In the genomic region with DNA sequence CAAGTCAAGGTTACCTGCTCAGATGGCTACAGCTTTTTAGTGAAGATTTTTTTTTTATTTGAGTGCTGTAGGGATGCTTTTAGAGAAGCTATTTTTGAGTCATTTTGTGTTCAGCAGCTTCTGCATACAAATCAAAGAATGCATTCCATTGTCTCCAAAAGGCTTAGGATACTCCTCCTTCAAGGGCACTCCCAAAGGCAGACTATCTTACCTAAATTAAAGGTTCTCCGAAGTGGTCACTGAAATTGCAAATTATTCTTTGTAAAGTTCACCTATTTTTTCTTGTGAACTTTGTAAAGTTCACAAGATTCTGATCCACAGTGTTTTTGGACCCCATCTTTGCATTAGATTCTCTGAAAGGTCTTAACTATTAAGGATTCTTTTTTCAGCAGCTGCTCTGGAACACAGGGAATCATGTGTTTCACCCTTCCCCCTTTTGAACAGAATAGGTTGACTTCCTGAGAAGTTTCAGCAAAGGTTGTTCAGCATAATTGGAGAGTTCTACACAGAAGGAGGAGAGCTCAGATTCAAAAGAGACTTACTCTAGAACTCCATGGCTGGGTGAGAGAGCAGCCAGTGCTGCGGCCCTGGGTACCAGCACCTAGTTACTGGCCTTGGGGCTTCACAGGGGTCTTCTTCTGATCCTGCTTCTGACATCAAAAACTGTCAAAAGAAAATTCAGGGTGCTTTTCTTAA, we compare ENCODE assay signal across 7 cellular contexts. TPM values are rescaled to one million over a fixed set of nuclear protein-coding genes. Genes with fewer than 3 reads are reported as not detected.
DNase-seq lines count a peak whose midpoint lies in the region; ATAC-seq and TF ChIP-seq lines count a peak whose summit lies in the region.

No MANE protein-coding gene starts in this region.

- H3K36me3 Mint-ChIP-seq in stimulated activated naive B cell treated with anti-CD40 and anti-IgM and Interleukin-4, amounts not matched to agents 10 μg/mL and 1 μg/mL and 100 μg/mL, for 72 hours, result peaks cover 11 to 19% of the 10 kb centered on the region in 2 donors

- no peaks in the 10 kb centered on the region for H3K9me3 ChIP-seq in OCI-LY7 (ENCODE audit: low read length)

- H3K4me1 Mint-ChIP-seq in stimulated activated naive B cell treated with anti-CD40 and anti-IgM and Interleukin-4, amounts not matched to agents 10 μg/mL and 1 μg/mL and 100 μg/mL, for 72 hours, result peaks cover 7 to 11% of the 10 kb centered on the region in 2 donors

- ATAC-seq in GM19463 (IDR thresholded peaks at IDR 0.05; ENCODE audit: unreplicated experiment) (peak; percentile 29), GM21786 (IDR thresholded peaks at IDR 0.05; ENCODE audit: unreplicated experiment) (no peak)
- peak; percentile 42 to 45 for ATAC-seq in stimulated activated naive B cell treated with anti-CD40 and anti-IgM and Interleukin-4, amounts not matched to agents 10 μg/mL and 1 μg/mL and 100 μg/mL, for 72 hours (replicated peaks)

- no peak overlapping the region for H3K4me3 ChIP-seq in OCI-LY7 (ENCODE audit: low read depth, low read length, poor library complexity, severe bottlenecking)

- H3K27ac ChIP-seq in OCI-LY7 (ENCODE audit: low read depth, low read length, poor library complexity, severe bottlenecking) (no peak overlapping the region), epithelial cell of prostate (peak overlapping the region; percentile 90)

- intact Hi-C loops in OCI-LY7 (cut with micrococcal nuclease; ENCODE audit: unreplicated experiment), result no loop called here

- peaks cover 6% of the 10 kb centered on the region for H3K4me1 ChIP-seq in OCI-LY7 (ENCODE audit: insufficient read depth, low read length, poor library complexity, severe bottlenecking)

- no TSS peak for BruUV-seq in OCI-LY7 (replicated peaks; lab: Mats Ljungman, UMichigan)

- H3K27me3 Mint-ChIP-seq in stimulated activated naive B cell treated with anti-CD40 and anti-IgM and Interleukin-4, amounts not matched to agents 10 μg/mL and 1 μg/mL and 100 μg/mL, for 72 hours, result no peaks in the 10 kb centered on the region

- H2AFZ ChIP-seq in OCI-LY7 (ENCODE audit: low read length), result peak overlapping the region; percentile 38; the same call in 1 of the 2 replicates

- no peaks in the 10 kb centered on the region for H4K20me1 ChIP-seq in OCI-LY7 (ENCODE audit: insufficient read depth, low read length)

- DNase-seq in OCI-LY7 (ENCODE audit: low spot score), result no peak
- DNase-seq in epithelial cell of prostate (ENCODE audit: low read depth, low spot score), result no peak
- no peak for DNase-seq in stimulated activated naive B cell treated with anti-CD40 and anti-IgM and Interleukin-4, amounts not matched to agents 10 μg/mL and 1 μg/mL and 100 μg/mL, for 72 hours
- no peak for DNase-seq in NCI-H1092 treated with DMSO at 0.1 percent for 48 hours (lab: John Stamatoyannopoulos, UW)
- no peak for DNase-seq in activated CD8-positive, alpha-beta memory T cell treated with anti-CD3 and anti-CD28 coated beads for 24 hours

- H3K27ac Mint-ChIP-seq in stimulated activated naive B cell treated with anti-CD40 and anti-IgM and Interleukin-4, amounts not matched to agents 10 μg/mL and 1 μg/mL and 100 μg/mL, for 72 hours, result peak overlapping the region; percentile 77

- no peak for TF ChIP-seq CTCF in OCI-LY7 (conservative IDR thresholded peaks at IDR 0.05; ENCODE audit: low read length)

- H3K9me2 ChIP-seq in OCI-LY7 (ENCODE audit: insufficient read depth, low read length), result no peaks in the 10 kb centered on the region

- POLR2A ChIA-PET in OCI-LY7 (lab: Charles Lee), result interaction anchor here (0.6 to 1.4 kb wide), 2 partner anchors 17 to 124 kb away, joined by 3 to 4 read pairs; no protein-coding TSS in a partner anchor

- CTCF ChIA-PET in OCI-LY7 (lab: Charles Lee; ENCODE audit: unreplicated experiment), result no interaction called here

- peak overlapping the region; percentile 41 to 54 for H3K4me3 Mint-ChIP-seq in stimulated activated naive B cell treated with anti-CD40 and anti-IgM and Interleukin-4, amounts not matched to agents 10 μg/mL and 1 μg/mL and 100 μg/mL, for 72 hours

- H3K79me2 ChIP-seq in OCI-LY7 (ENCODE audit: insufficient read depth, low read depth, low read length), result no peaks in the 10 kb centered on the region

- H3K4me2 ChIP-seq in OCI-LY7 (ENCODE audit: low read length), result no peak overlapping the region

- H3K9me3 Mint-ChIP-seq in stimulated activated naive B cell treated with anti-CD40 and anti-IgM and Interleukin-4, amounts not matched to agents 10 μg/mL and 1 μg/mL and 100 μg/mL, for 72 hours, result peaks cover 6 to 7% of the 10 kb centered on the region in 2 donors

- H3K36me3 ChIP-seq in OCI-LY7 (ENCODE audit: insufficient read depth, low read length), result no peaks in the 10 kb centered on the region

RNA-seq across cellular contexts. Expression of gene CLIP4, which starts 14.5 kb away (rescaled TPM):
- not detected in 2 replicates for total RNA-seq in OCI-LY7 (2014; rRNA removed; shearing (Covaris generic))
- not detected in 2 replicates for total RNA-seq in OCI-LY7 (2022)

RNA-seq across cellular contexts. Expression of gene PCARE, which starts 55.4 kb away (rescaled TPM):
- total RNA-seq in OCI-LY7 (2014; rRNA removed; shearing (Covaris generic)), result not detected in 2 replicates
- total RNA-seq in OCI-LY7 (2022), result not detected in 2 replicates
